ENCODE assay signal across 23 cellular contexts in genomic region chr21:46422636-46423241, GRCh38. TPM values are rescaled to one million over a fixed set of nuclear protein-coding genes. Genes with fewer than 3 reads are reported as not detected.
DNase-seq lines count a peak whose midpoint lies in the region; ATAC-seq and TF ChIP-seq lines count a peak whose summit lies in the region.
"Had no signal": no experiment of that assay in that cellular context is flagged by ENCODE, and none has a peak within 500 bp of the region (broad histone marks: within the 10 kb centered on the region; RNA-seq: fewer than 3 reads in every experiment).

No MANE protein-coding gene starts in this region.

- peaks cover 58% of the 10 kb centered on the region for H3K4me1 ChIP-seq in BLaER1
- H3K4me1 ChIP-seq: gastroesophageal sphincter, parathyroid adenoma, right lobe of liver, transverse colon had no signal

- H3K27me3 ChIP-seq in BLaER1 (no peaks in the 10 kb centered on the region), WERI-Rb-1 (ENCODE audit: insufficient read depth, low read depth, severe bottlenecking) (no peaks in the 10 kb centered on the region)
- no peaks in the 10 kb centered on the region for H3K27me3 ChIP-seq in CD4-positive, alpha-beta T cell (ENCODE audit: control insufficient read depth, insufficient read depth, low read length)
- H3K27me3 ChIP-seq: gastroesophageal sphincter, right lobe of liver, transverse colon had no signal

- H3K4me3 Mint-ChIP-seq in CD4-positive, alpha-beta T cell, result no peak overlapping the region
- peak overlapping the region in 4 of 5 donors; percentile 17 to 42 (median 40) for H3K4me3 Mint-ChIP-seq in immature natural killer cell
- H3K4me3 Mint-ChIP-seq in type B pancreatic cell, result no peak overlapping the region
- H3K4me3 Mint-ChIP-seq: activated naive CD8-positive, alpha-beta T cell; dendritic cell treated with granulocyte-macrophage colony-stimulating factor and Interleukin-4, amounts not matched to agents 40 ng/mL and 50 ng/mL, for 4 days; nephron had no signal

- no peaks in the 10 kb centered on the region for H3K27me3 Mint-ChIP-seq in CD4-positive, alpha-beta T cell
- H3K27me3 Mint-ChIP-seq in immature natural killer cell (ENCODE audit: low read depth in 3 of 3) (peaks cover 15 to 31% (median 25%) of the 10 kb centered on the region in 3 donors), type B pancreatic cell (no peaks in the 10 kb centered on the region)
- H3K27me3 Mint-ChIP-seq: activated naive CD8-positive, alpha-beta T cell; dendritic cell treated with granulocyte-macrophage colony-stimulating factor and Interleukin-4, amounts not matched to agents 40 ng/mL and 50 ng/mL, for 4 days had no signal

- H3K36me3 ChIP-seq in BLaER1 (peaks cover 63% of the 10 kb centered on the region), WERI-Rb-1 (peaks cover 77% of the 10 kb centered on the region)

- no peaks in the 10 kb centered on the region for H3K9me3 Mint-ChIP-seq in CD4-positive, alpha-beta T cell
- no peaks in the 10 kb centered on the region for H3K9me3 Mint-ChIP-seq in immature natural killer cell
- no peaks in the 10 kb centered on the region for H3K9me3 Mint-ChIP-seq in type B pancreatic cell
- H3K9me3 Mint-ChIP-seq: activated T-helper 2 cell treated with anti-CD3 and anti-CD28 coated beads, Interferon-gamma antibody, Interleukin-2, Interleukin-4, amounts not matched to agents 10 μg/mL and 5 μg/mL and 100 μg/mL, durations not matched to agents 14 hours and 24 hours and 36 hours; dendritic cell treated with granulocyte-macrophage colony-stimulating factor and Interleukin-4, amounts not matched to agents 40 ng/mL and 50 ng/mL, for 4 days; nephron had no signal

- ATAC-seq in CD4-positive, alpha-beta T cell (ENCODE audit: poor library complexity), result no peak
- ATAC-seq in HG03139 (IDR thresholded peaks at IDR 0.05; ENCODE audit: unreplicated experiment), result no peak
- ATAC-seq: gastroesophageal sphincter, HepG2, right lobe of liver had no signal

- no peak for TF ChIP-seq CTCF in CD4-positive, alpha-beta T cell (IDR thresholded peaks at IDR 0.05)
- TF ChIP-seq CTCF in WERI-Rb-1 (IDR thresholded peaks at IDR 0.05; ENCODE audit: low read depth, low read length) (no peak), type B pancreatic cell (conservative IDR thresholded peaks at IDR 0.05) (no peak)

- intact Hi-C loops in CD4-positive, alpha-beta T cell (cut with DNase I, micrococcal nuclease), result no loop called here
- intact Hi-C loops in head of caudate nucleus (cut with DNase I), result no loop called here

- no peak for DNase-seq in CD4-positive, alpha-beta T cell
- no peak for DNase-seq in WERI-Rb-1
- no peak for DNase-seq in immature natural killer cell
- DNase-seq in head of caudate nucleus, result no peak
- no peak for DNase-seq in type B pancreatic cell (ENCODE audit: extremely low spot score, unreplicated experiment)
- DNase-seq: activated CD4-positive, alpha-beta T cell treated with anti-CD3 and anti-CD28 coated beads, Interleukin-2, amount 50 U/mL, for 1 hour; caudate nucleus; midbrain; stimulated activated CD4-positive, alpha-beta T cell treated with anti-CD3 and anti-CD28 coated beads, Interleukin-2, amount 100 ng/mL, for 48 hours; T-helper 9 cell; transverse colon had no signal

- peak overlapping the region; percentile 66 for H3K27ac ChIP-seq in BLaER1
- H3K27ac ChIP-seq in CD4-positive, alpha-beta T cell (ENCODE audit: low read depth, low read length), result no peak overlapping the region
- peak overlapping the region; percentile 68 for H3K27ac ChIP-seq in WERI-Rb-1
- H3K27ac ChIP-seq: C4-2B, gastroesophageal sphincter, parathyroid adenoma, right lobe of liver, transverse colon, VCaP had no signal

- no peak overlapping the region for H3K9ac ChIP-seq in BLaER1
- H3K9ac ChIP-seq: parathyroid adenoma had no signal

- peak overlapping the region; percentile 51 for H3K4me2 ChIP-seq in BLaER1

- H3K27ac Mint-ChIP-seq in CD4-positive, alpha-beta T cell, result peak overlapping the region; percentile 73
- peak overlapping the region; percentile 80 to 100 (median 84) for H3K27ac Mint-ChIP-seq in immature natural killer cell
- H3K27ac Mint-ChIP-seq in type B pancreatic cell, result no peak overlapping the region
- H3K27ac Mint-ChIP-seq: activated naive CD8-positive, alpha-beta T cell; activated T-helper 2 cell treated with anti-CD3 and anti-CD28 coated beads, Interferon-gamma antibody, Interleukin-2, Interleukin-4, amounts not matched to agents 10 μg/mL and 5 μg/mL and 100 μg/mL, durations not matched to agents 14 hours and 24 hours and 36 hours; dendritic cell treated with granulocyte-macrophage colony-stimulating factor and Interleukin-4, amounts not matched to agents 40 ng/mL and 50 ng/mL, for 4 days; nephron had no signal

- no peaks in the 10 kb centered on the region for H4K20me1 ChIP-seq in BLaER1

- H3K4me1 Mint-ChIP-seq in CD4-positive, alpha-beta T cell (ENCODE audit: low read depth), result peaks cover 25% of the 10 kb centered on the region
- H3K4me1 Mint-ChIP-seq in immature natural killer cell (peaks cover 24 to 33% of the 10 kb centered on the region in 2 donors), type B pancreatic cell (ENCODE audit: unreplicated experiment) (no peaks in the 10 kb centered on the region)

- H3K36me3 Mint-ChIP-seq in CD4-positive, alpha-beta T cell (ENCODE audit: low read depth), result peaks cover 35% of the 10 kb centered on the region
- H3K36me3 Mint-ChIP-seq in immature natural killer cell (peaks cover 14 to 24% (median 23%) of the 10 kb centered on the region in 3 donors), type B pancreatic cell (peaks cover 4% of the 10 kb centered on the region)

- H3K4me3 ChIP-seq in BLaER1 (no peak overlapping the region), WERI-Rb-1 (ENCODE audit: low read depth, low read length) (no peak overlapping the region)
- H3K4me3 ChIP-seq: gastroesophageal sphincter, right lobe of liver, transverse colon had no signal

- POLR2A ChIA-PET in CD4-positive, alpha-beta T cell (lab: Charles Lee), result no interaction called here

- CTCF ChIA-PET in CD4-positive, alpha-beta T cell (lab: Charles Lee), result no interaction called here

- H3K9me3 ChIP-seq in BLaER1 (no peaks in the 10 kb centered on the region), WERI-Rb-1 (ENCODE audit: severe bottlenecking) (no peaks in the 10 kb centered on the region)
- H3K9me3 ChIP-seq in CD4-positive, alpha-beta T cell (ENCODE audit: control insufficient read depth, low read length), result no peaks in the 10 kb centered on the region
- H3K9me3 ChIP-seq: gastroesophageal sphincter, right lobe of liver, transverse colon had no signal

RNA-seq across cellular contexts. Expression of gene DIP2A, which starts 36.0 kb away (rescaled TPM):
- total RNA-seq in CD4-positive, alpha-beta T cell, result 10 to 100 TPM; 61.2 to 66.1 TPM
- polyA plus RNA-seq in immature natural killer cell, result 10 to 100 TPM; 23.1 to 64.8 (median 26.9) TPM
- 37.9 and 49.4 TPM in 2 replicates for total RNA-seq in type B pancreatic cell (ENCODE audit: low replicate concordance)

Comparison
In these comparisons a context has a peak if more than half of its experiments do, and no peak if none do; other contexts are left out.
1. H3K4me3 Mint-ChIP-seq: peak in immature natural killer cell (4 of 5); none in CD4-positive, alpha-beta T cell (single experiment) and type B pancreatic cell (single experiment).